8 cellular contexts compared by ENCODE assay signal in genomic region chr17:79874329-79874981, GRCh38. TPM values are rescaled to one million over a fixed set of nuclear protein-coding genes. Genes with fewer than 3 reads are reported as not detected.
DNase-seq lines count a peak whose midpoint lies in the region; ATAC-seq and TF ChIP-seq lines count a peak whose summit lies in the region.

No MANE protein-coding gene starts in this region.

- intact Hi-C loops in Panc1 (cut with micrococcal nuclease; ENCODE audit: unreplicated experiment), result no loop called here
- intact Hi-C loops in prostate gland (cut with DNase I), result no loop called here

- H3K4me3 ChIP-seq in Panc1 (ENCODE audit: low read depth in 2 of 2, low read length in 2 of 2) (no peak overlapping the region), prostate gland (no peak overlapping the region)

- 37% methylated on average over 6 of the region's 6 CpGs for WGBS in prostate gland

- CTCF ChIA-PET in Panc1 (lab: Charles Lee), result interaction anchor here (0.7 to 1.2 kb wide), 2 partner anchors 15 to 29 kb away, joined by 3 read pairs; no protein-coding TSS in a partner anchor

- H3K36me3 ChIP-seq in Panc1 (ENCODE audit: control insufficient read depth, insufficient read depth, low read length), result no peaks in the 10 kb centered on the region
- H3K36me3 ChIP-seq in prostate gland, result no peaks in the 10 kb centered on the region

- ATAC-seq in Panc1 (peak; percentile 83), GM18520 (IDR thresholded peaks at IDR 0.05; ENCODE audit: unreplicated experiment) (no peak)

- no peaks in the 10 kb centered on the region for H3K4me1 ChIP-seq in Panc1 (ENCODE audit: control insufficient read depth, insufficient read depth, low read length)
- H3K4me1 ChIP-seq in prostate gland (replicated peaks), result no peaks in the 10 kb centered on the region

- in situ Hi-C loops in Panc1 (cut with HindIII; ENCODE audit: low pct_unique_long_range_greater_than_20kb, low sequenced_read_pairs), result loop anchor here (25.0 kb wide), 1 partner anchor 113 kb away; no protein-coding TSS in a partner anchor

- H3K9me3 ChIP-seq in Panc1 (ENCODE audit: control insufficient read depth, insufficient read depth, low read depth, low read length) (no peaks in the 10 kb centered on the region), prostate gland (no peaks in the 10 kb centered on the region)

- peak; percentile 51 for DNase-seq in COLO829 (ENCODE audit: low spot score)
- peak; percentile 49 for DNase-seq in GM19238 (ENCODE audit: insufficient read length, low spot score)
- DNase-seq in Panc1 (ENCODE audit: low read depth, low spot score), result no peak
- DNase-seq in epidermal melanocyte (ENCODE audit: insufficient read length, low spot score), result peak; percentile 58
- DNase-seq in prostate gland (ENCODE audit: low spot score), result no peak
- no peak for DNase-seq in globus pallidus (ENCODE audit: low spot score)
- DNase-seq in stimulated activated CD4-positive, alpha-beta T cell treated with anti-CD3 and anti-CD28 coated beads, Interleukin-2, amount 100 ng/mL, for 24 hours, result no peak

- H3K27ac ChIP-seq in Panc1 (ENCODE audit: low read length), result no peak overlapping the region
- H3K27ac ChIP-seq in prostate gland, result no peak overlapping the region

- TF ChIP-seq POLR2A in prostate gland (IDR thresholded peaks at IDR 0.05), result no peak

- POLR2A ChIA-PET in Panc1 (lab: Charles Lee), result no interaction called here

- no TSS peak for BruUV-seq in Panc1 (replicated peaks; lab: Mats Ljungman, UMichigan)

- peak; percentile 45 for TF ChIP-seq CTCF in Panc1 (IDR thresholded peaks at IDR 0.05)
- peak in 3 of 4 experiments; percentile 14 to 39 (median 36) for TF ChIP-seq CTCF in prostate gland (IDR thresholded peaks at IDR 0.05)

- no peaks in the 10 kb centered on the region for H3K27me3 ChIP-seq in Panc1 (ENCODE audit: control insufficient read depth, insufficient read depth, low read length)
- H3K27me3 ChIP-seq in prostate gland (replicated peaks; ENCODE audit: insufficient read depth), result no peaks in the 10 kb centered on the region

RNA-seq across cellular contexts. Expression of gene CBX4, which starts 35.2 kb away (rescaled TPM):
- 48.6 TPM for total RNA-seq in Panc1 (2021; ENCODE audit: unreplicated experiment)
- polyA plus RNA-seq in Panc1 (2012; ENCODE audit: insufficient read length), result 39.2 TPM
- total RNA-seq in prostate gland, result 10 to 100 TPM; 28.0 to 28.5 TPM

Comparison
In these comparisons a context has a peak if more than half of its experiments do, and no peak if none do; other contexts are left out.
1. DNase-seq: peak in COLO829 (single experiment), GM19238 (single experiment) and epidermal melanocyte (single experiment); none in Panc1 (single experiment), prostate gland (single experiment), globus pallidus (single experiment) and stimulated activated CD4-positive, alpha-beta T cell treated with anti-CD3 and anti-CD28 coated beads, Interleukin-2, amount 100 ng/mL, for 24 hours (0 of 2).